In genomic region chr22:28883917-28884753, GRCh38 we compare ENCODE assay signal across 1 cellular context.
TF ChIP-seq lines count a peak whose summit lies in the region.

No MANE protein-coding gene starts in this region.

TF ChIP-seq in H1, 55 proteins besides CTCF, POLR2A, EP300 and RAD21 (continued from another document):
- no peak for TF ChIP-seq GABPA (IDR thresholded peaks at IDR 0.05; ENCODE audit: borderline replicate concordance, insufficient read depth, low read length)
- no peak for TF ChIP-seq RXRA (IDR thresholded peaks at IDR 0.05; ENCODE audit: insufficient read depth, low read depth, low read length)
- peak; percentile 34 for TF ChIP-seq SAP30 (IDR thresholded peaks at IDR 0.05; ENCODE audit: insufficient read depth, insufficient replicate concordance, low read length)
- no peak for TF ChIP-seq BCL11A (IDR thresholded peaks at IDR 0.05; ENCODE audit: low read depth in 2 of 2, low read length in 2 of 2)
- TF ChIP-seq TAF7 (optimal IDR thresholded peaks at IDR 0.05; ENCODE audit: borderline replicate concordance, low read depth, low read length), result peak; percentile 32
- no peak for TF ChIP-seq USF2 (IDR thresholded peaks at IDR 0.05; ENCODE audit: low read length)
- TF ChIP-seq E2F6 (IDR thresholded peaks at IDR 0.05), result 0 out of 2 replicates have a peak, but pooled peaks have one; percentile 26
- 0 out of 2 replicates have a peak, but pooled peaks have one; percentile 38 for TF ChIP-seq TAF1 (IDR thresholded peaks at IDR 0.05; ENCODE audit: low read depth, low read length)
- TF ChIP-seq RFX5 (IDR thresholded peaks at IDR 0.05; ENCODE audit: borderline replicate concordance, low read depth, low read length), result no peak
- TF ChIP-seq POLR2AphosphoS5 (IDR thresholded peaks at IDR 0.05; ENCODE audit: low read depth, low read length), result no peak; the same call in 1 of the 2 replicates
- TF ChIP-seq RBBP5 (IDR thresholded peaks at IDR 0.05; ENCODE audit: borderline replicate concordance, low read depth, low read length), result no peak; the same call in 1 of the 2 replicates
- no peak for TF ChIP-seq NRF1 (IDR thresholded peaks at IDR 0.05; ENCODE audit: low read depth, low read length)
- TF ChIP-seq SP2 (IDR thresholded peaks at IDR 0.05; ENCODE audit: low read length), result no peak
- TF ChIP-seq HDAC2 (IDR thresholded peaks at IDR 0.05; ENCODE audit: borderline replicate concordance in 1 of 2, low read depth in 2 of 2, low read length in 2 of 2), result peak in 1 of 2 experiments; percentile 45; a peak in 1 of 4 replicates
- no peak for TF ChIP-seq GTF2F1 (IDR thresholded peaks at IDR 0.05; ENCODE audit: borderline replicate concordance, low read depth, low read length)
TF ChIP-seq in H1: peak in this region for 9.
